In the genomic region with DNA sequence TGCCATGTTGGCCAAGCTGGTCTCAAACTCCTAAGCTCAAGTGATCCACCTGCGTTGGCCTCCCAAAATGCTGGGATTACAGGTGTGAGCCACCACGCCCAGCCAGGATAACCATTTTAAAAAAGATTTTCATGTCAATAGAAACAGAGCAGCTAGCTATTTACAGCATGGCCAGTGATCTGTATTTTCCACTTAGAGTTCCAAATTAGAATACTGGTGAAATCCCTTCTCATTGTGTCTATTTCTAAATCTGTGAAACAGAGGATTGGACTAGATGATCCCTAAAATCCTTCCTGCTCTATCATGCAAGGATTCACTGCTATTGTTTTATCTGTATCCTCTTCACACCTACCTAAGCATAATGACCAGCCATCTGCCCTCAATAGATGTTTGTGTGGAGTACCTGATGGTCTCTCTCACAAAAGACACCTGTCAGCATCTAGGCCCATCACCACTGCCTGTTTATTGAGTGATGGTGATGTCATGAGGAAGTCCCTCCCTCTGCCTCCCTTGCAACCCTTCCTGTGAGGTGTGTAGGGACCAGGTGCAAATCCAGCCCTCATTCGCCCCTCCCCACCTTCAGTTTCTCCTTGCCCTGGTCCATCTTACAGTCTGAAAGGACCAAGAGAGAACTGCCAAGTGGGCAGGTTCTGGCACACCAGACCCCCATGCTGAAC, we compare ENCODE assay signal across 23 cellular contexts. TPM values are rescaled to one million over a fixed set of nuclear protein-coding genes. Genes with fewer than 3 reads are reported as not detected.
DNase-seq lines count a peak whose midpoint lies in the region; ATAC-seq and TF ChIP-seq lines count a peak whose summit lies in the region.
"Had no signal": no experiment of that assay in that cellular context is flagged by ENCODE, and none has a peak within 500 bp of the region (broad histone marks: within the 10 kb centered on the region; RNA-seq: fewer than 3 reads in every experiment).

No MANE protein-coding gene starts in this region.

- H3K9me3 ChIP-seq in gastrocnemius medialis (no peaks in the 10 kb centered on the region), tibial nerve (no peaks in the 10 kb centered on the region), mammary epithelial cell (replicated peaks; ENCODE audit: insufficient read depth, low read length) (no peaks in the 10 kb centered on the region)
- H3K9me3 ChIP-seq: SK-N-SH, stomach had no signal

- peak overlapping the region; percentile 42 for H3K27ac Mint-ChIP-seq in activated B cell treated with CpG ODN at 0.5 μM for 24 hours
- H3K27ac Mint-ChIP-seq: activated CD4-positive, alpha-beta memory T cell treated with anti-CD3 and anti-CD28 coated beads, Interleukin-2, amount 10 ng/mL, durations not matched to agents 7 days and 5 days; natural killer cell treated with Interleukin-12 subunit alpha and Interleukin-12 subunit beta and Interleukin-15 and Interleukin-18, amount 100 ng/mL, for 72 hours; WTC11 had no signal

- H3K27me3 ChIP-seq in gastrocnemius medialis (no peaks in the 10 kb centered on the region), tibial nerve (no peaks in the 10 kb centered on the region), mammary epithelial cell (ENCODE audit: insufficient read depth, low read length) (no peaks in the 10 kb centered on the region)
- H3K27me3 ChIP-seq: stomach had no signal

- DNase-seq in NCI-H2171 treated with DMSO at 0.1 percent for 48 hours (lab: John Stamatoyannopoulos, UW) (peak; percentile 63), NCI-H2171 (lab: John Stamatoyannopoulos, UW) (no peak), NCI-H146 (lab: John Stamatoyannopoulos, UW) (peak; percentile 20), activated B cell treated with CpG ODN at 0.5 μM for 24 hours (no peak), gastrocnemius medialis (no peak), left colon (no peak), tibial nerve (ENCODE audit: low spot score in 2 of 2) (no peak), mammary epithelial cell (no peak)
- DNase-seq: 8988T; activated CD4-positive, alpha-beta memory T cell treated with anti-CD3 and anti-CD28 coated beads, Interleukin-2, amount 10 ng/mL, durations not matched to agents 7 days and 5 days; activated T-cell treated with anti-CD3 and anti-CD28 coated beads, Interleukin-2, amount 50 U/mL, for 48 hours; AML-193; COR-L47; NCI-H1092 treated with DMSO at 0.1 percent for 48 hours; posterior cingulate gyrus; SK-N-SH; stimulated activated CD4-positive, alpha-beta T cell treated with anti-CD3 and anti-CD28 coated beads, Interleukin-2, amount 100 ng/mL, for 24 hours; stomach; trophoblast cell had no signal

- POLR2A ChIA-PET in activated B cell treated with CpG ODN at 0.5 μM for 24 hours (lab: Charles Lee), result no interaction called here

- peak overlapping the region; percentile 92 to 99 (median 97) for H3K27ac ChIP-seq in gastrocnemius medialis
- no peak overlapping the region for H3K27ac ChIP-seq in tibial nerve
- H3K27ac ChIP-seq in mammary epithelial cell (ENCODE audit: insufficient read depth, low read depth, low read length), result no peak overlapping the region
- H3K27ac ChIP-seq: RWPE1, stomach had no signal

- H3K4me2 ChIP-seq in mammary epithelial cell (ENCODE audit: insufficient read depth, low read depth, low read length), result no peak overlapping the region
- H3K4me2 ChIP-seq: SK-N-SH had no signal

- no peaks in the 10 kb centered on the region for H4K20me1 ChIP-seq in mammary epithelial cell (ENCODE audit: insufficient read depth, low read length)

- no TSS peak for BruUV-seq in mammary epithelial cell (replicated peaks; lab: Mats Ljungman, UMichigan)

- peaks cover 35% of the 10 kb centered on the region for H3K4me1 Mint-ChIP-seq in activated B cell treated with CpG ODN at 0.5 μM for 24 hours

- no peak overlapping the region for H2AFZ ChIP-seq in mammary epithelial cell (ENCODE audit: low read depth, low read length)

- in situ Hi-C loops in gastrocnemius medialis (cut with MboI; ENCODE audit: low sequenced_read_pairs in 4 of 4) (loop anchor here in 1 of 4 donors (25.0 kb wide), 1 partner anchor 538 kb away; a partner anchor contains a TSS), mammary epithelial cell (cut with MboI; ENCODE audit: low sequenced_read_pairs in 2 of 2) (no loop called here)

- 95 to 98% methylated on average over 3 of the region's 3 CpGs for WGBS in tibial nerve, 2 donors
- WGBS in mammary epithelial cell (ENCODE audit: low coverage, missing lambda C conversion rate), result 100% methylated on average over 3 of the region's 3 CpGs

- H3K27me3 Mint-ChIP-seq in activated B cell treated with CpG ODN at 0.5 μM for 24 hours, result no peaks in the 10 kb centered on the region
- H3K27me3 Mint-ChIP-seq: activated CD4-positive, alpha-beta memory T cell treated with anti-CD3 and anti-CD28 coated beads, Interleukin-2, amount 10 ng/mL, durations not matched to agents 7 days and 5 days; natural killer cell treated with Interleukin-12 subunit alpha and Interleukin-12 subunit beta and Interleukin-15 and Interleukin-18, amount 100 ng/mL, for 72 hours had no signal

- ATAC-seq in activated B cell treated with CpG ODN at 0.5 μM for 24 hours (ENCODE audit: low read depth) (no peak), gastrocnemius medialis (no peak), left colon (no peak)
- ATAC-seq: activated naive CD4-positive, alpha-beta T cell treated with anti-CD3 and anti-CD28 coated beads, Interleukin-2, amount 50 U/mL, for 72 hours; natural killer cell treated with Interleukin-12 subunit alpha and Interleukin-12 subunit beta and Interleukin-15 and Interleukin-18, amount 100 ng/mL, for 72 hours; WTC11 had no signal

- H3K4me3 ChIP-seq in gastrocnemius medialis (no peak overlapping the region), tibial nerve (no peak overlapping the region), mammary epithelial cell (replicated peaks in 1 of 3; ENCODE audit: insufficient read depth in 1 of 3, low read depth in 2 of 3, low read length in 3 of 3) (no peak overlapping the region)
- H3K4me3 ChIP-seq: stomach had no signal

- no peak overlapping the region for H3K4me3 Mint-ChIP-seq in activated B cell treated with CpG ODN at 0.5 μM for 24 hours
- H3K4me3 Mint-ChIP-seq: activated CD4-positive, alpha-beta memory T cell treated with anti-CD3 and anti-CD28 coated beads, Interleukin-2, amount 10 ng/mL, durations not matched to agents 7 days and 5 days; natural killer cell treated with Interleukin-12 subunit alpha and Interleukin-12 subunit beta and Interleukin-15 and Interleukin-18, amount 100 ng/mL, for 72 hours; WTC11 had no signal

- H3K79me2 ChIP-seq in mammary epithelial cell (ENCODE audit: insufficient read depth, low read length), result no peaks in the 10 kb centered on the region

- H3K9me3 Mint-ChIP-seq in activated B cell treated with CpG ODN at 0.5 μM for 24 hours, result no peaks in the 10 kb centered on the region
- H3K9me3 Mint-ChIP-seq: activated CD4-positive, alpha-beta memory T cell treated with anti-CD3 and anti-CD28 coated beads, Interleukin-2, amount 10 ng/mL, durations not matched to agents 7 days and 5 days; activated naive CD4-positive, alpha-beta T cell treated with anti-CD3 and anti-CD28 coated beads, Interleukin-2, amount 50 U/mL, for 72 hours; natural killer cell treated with Interleukin-12 subunit alpha and Interleukin-12 subunit beta and Interleukin-15 and Interleukin-18, amount 100 ng/mL, for 72 hours; WTC11 had no signal

- dilution Hi-C loops in mammary epithelial cell (cut with HindIII; ENCODE audit: low sequenced_read_pairs), result no loop called here

- CTCF ChIA-PET in activated B cell treated with CpG ODN at 0.5 μM for 24 hours (lab: Charles Lee) (no interaction called here), mammary epithelial cell (lab: Charles Lee; ENCODE audit: low non-redundant PET) (no interaction called here)

- TF ChIP-seq POLR2A in gastrocnemius medialis (IDR thresholded peaks at IDR 0.05) (no peak), tibial nerve (IDR thresholded peaks at IDR 0.05) (no peak)

- TF ChIP-seq CTCF in activated B cell treated with CpG ODN at 0.5 μM for 24 hours (IDR thresholded peaks at IDR 0.05), result no peak
- TF ChIP-seq CTCF in gastrocnemius medialis (IDR thresholded peaks at IDR 0.05 in 4 of 5, conservative IDR thresholded peaks at IDR 0.05 in 1 of 5), result no peak
- no peak for TF ChIP-seq CTCF in tibial nerve (IDR thresholded peaks at IDR 0.05)
- TF ChIP-seq CTCF in mammary epithelial cell (conservative IDR thresholded peaks at IDR 0.05 in 1 of 2, IDR thresholded peaks at IDR 0.05 in 1 of 2; ENCODE audit: extremely low read depth in 1 of 2, insufficient read depth in 1 of 2, low read depth in 1 of 2, low read length in 2 of 2), result no peak

- intact Hi-C loops in activated B cell treated with CpG ODN at 0.5 μM for 24 hours (cut with micrococcal nuclease) (no loop called here), gastrocnemius medialis (cut with DNase I; ENCODE audit: low total_unique reads) (loop anchor here (5.0 kb wide), 1 partner anchor 1452 kb away; no protein-coding TSS in a partner anchor), left colon (cut with DNase I, micrococcal nuclease) (no loop called here), mammary epithelial cell (cut with micrococcal nuclease) (no loop called here)

- no peak for TF ChIP-seq EP300 in tibial nerve (IDR thresholded peaks at IDR 0.05)

- H3K9ac ChIP-seq in mammary epithelial cell (ENCODE audit: insufficient read depth, low read length), result no peak overlapping the region
- H3K9ac ChIP-seq: SK-N-SH had no signal

- H3K36me3 Mint-ChIP-seq in activated B cell treated with CpG ODN at 0.5 μM for 24 hours (ENCODE audit: low read depth), result peaks cover 5% of the 10 kb centered on the region
- H3K36me3 Mint-ChIP-seq: natural killer cell treated with Interleukin-12 subunit alpha and Interleukin-12 subunit beta and Interleukin-15 and Interleukin-18, amount 100 ng/mL, for 72 hours had no signal

- H3K36me3 ChIP-seq in gastrocnemius medialis (no peaks in the 10 kb centered on the region), tibial nerve (peaks cover 0 to 22% (median 0%) of the 10 kb centered on the region in 3 donors), mammary epithelial cell (ENCODE audit: insufficient read depth, low read length) (no peaks in the 10 kb centered on the region)

- H3K4me1 ChIP-seq in gastrocnemius medialis (peaks cover 51% of the 10 kb centered on the region in 2 donors), tibial nerve (peaks cover 0 to 6% (median 0%) of the 10 kb centered on the region in 4 donors), mammary epithelial cell (ENCODE audit: insufficient read depth, low read length) (no peaks in the 10 kb centered on the region)

RNA-seq across cellular contexts. Expression of a gene that starts 26.5 kb away (rescaled TPM):
- total RNA-seq in activated B cell treated with CpG ODN at 0.5 μM for 24 hours, result 25.8 and 27.7 TPM in 2 replicates
- 10 to 100 TPM; 21.4 to 39.5 (median 33.4) TPM for total RNA-seq in gastrocnemius medialis
- 10 to 100 TPM in 1 of 2 donors, 1 to 10 TPM in 1; 8.2 to 11.5 TPM for total RNA-seq in left colon
- total RNA-seq in tibial nerve, result 10 to 100 TPM; 36.3 to 51.9 (median 42.9) TPM
- 10 to 100 TPM; 20.3 to 40.6 TPM for total RNA-seq in mammary epithelial cell
- 48.6 TPM for polyA plus RNA-seq in mammary epithelial cell
- polyA minus RNA-seq in mammary epithelial cell, result 29.8 TPM

RNA-seq across cellular contexts. Expression of a gene that starts 38.6 kb away (rescaled TPM):
- 186 and 188 TPM in 2 replicates for total RNA-seq in activated B cell treated with CpG ODN at 0.5 μM for 24 hours
- 100 to 1,000 TPM in 3 of 4 donors, 10 to 100 TPM in 1; 74.1 to 163 (median 154) TPM for total RNA-seq in gastrocnemius medialis
- 100 to 1,000 TPM; 116 to 152 TPM for total RNA-seq in left colon
- 10 to 100 TPM in 1 of 4 donors, 1 to 10 TPM in 3; 6.5 to 32.7 (median 7.8) TPM for total RNA-seq in tibial nerve
- 100 to 1,000 TPM in 1 of 2 donors, 10 to 100 TPM in 1; 21.2 to 314 TPM for total RNA-seq in mammary epithelial cell
- 151 TPM for polyA plus RNA-seq in mammary epithelial cell
- polyA minus RNA-seq in mammary epithelial cell, result 338 TPM

Comparison
In these comparisons a context has a peak if more than half of its experiments do, and no peak if none do; other contexts are left out.
1. DNase-seq: peak in NCI-H2171 treated with DMSO at 0.1 percent for 48 hours (single experiment) and NCI-H146 (single experiment); none in NCI-H2171 (single experiment), activated B cell treated with CpG ODN at 0.5 μM for 24 hours (single experiment), gastrocnemius medialis (0 of 2), left colon (0 of 2), tibial nerve (0 of 2) and mammary epithelial cell (single experiment).
2. H3K27ac ChIP-seq: peak in gastrocnemius medialis (4 of 4); none in tibial nerve (0 of 4) and mammary epithelial cell (single experiment).